ENCODE assay signal across 24 cellular contexts in genomic region chr16:2527784-2528100, GRCh38. TPM values are rescaled to one million over a fixed set of nuclear protein-coding genes. Genes with fewer than 3 reads are reported as not detected.
"Had no signal": no experiment of that assay in that cellular context is flagged by ENCODE, and none has a peak within 500 bp of the region (broad histone marks: within the 10 kb centered on the region; RNA-seq: fewer than 3 reads in every experiment).

No MANE protein-coding gene starts in this region.

- H3K9me3 ChIP-seq: Peyer's patch had no signal

- H3K9me3 Mint-ChIP-seq: activated T-cell treated with anti-CD3 and anti-CD28 coated beads, Interleukin-2, amount 50 U/mL, for 24 hours; brain; WTC11 had no signal

- H3K4me3 ChIP-seq: Peyer's patch had no signal

- H3K36me3 Mint-ChIP-seq: activated naive CD8-positive, alpha-beta T cell had no signal

- H3K27ac ChIP-seq: Peyer's patch had no signal

- H3K27me3 ChIP-seq: Peyer's patch had no signal

- H3K27me3 Mint-ChIP-seq: activated naive CD8-positive, alpha-beta T cell; activated T-cell treated with anti-CD3 and anti-CD28 coated beads, Interleukin-2, amount 50 U/mL, for 24 hours; T-helper 17 cell had no signal

- H3K4me3 Mint-ChIP-seq: activated CD8-positive, alpha-beta T cell treated with anti-CD3 and anti-CD28 coated beads, Interleukin-2, amount 10 ng/mL, durations not matched to agents 7 days and 5 days; activated naive CD8-positive, alpha-beta T cell; activated T-cell treated with anti-CD3 and anti-CD28 coated beads, Interleukin-2, amount 50 U/mL, for 24 hours; brain; WTC11 had no signal

- DNase-seq: activated CD4-positive, alpha-beta T cell treated with anti-CD3 and anti-CD28 coated beads for 48 hours; activated CD4-positive, alpha-beta T cell treated with anti-CD3 and anti-CD28 coated beads, Interleukin-2, amount 50 U/mL, for 4 hours; activated CD4-positive, CD25-positive, alpha-beta regulatory T cell treated with anti-CD3 and anti-CD28 coated beads, Interleukin-2, amount 50 U/mL, for 72 hours; activated CD8-positive, alpha-beta memory T cell treated with anti-CD3 and anti-CD28 coated beads, Interleukin-2, amount 50 U/mL, for 48 hours; activated CD8-positive, alpha-beta T cell treated with anti-CD3 and anti-CD28 coated beads, Interleukin-2, amount 10 ng/mL, durations not matched to agents 7 days and 5 days; activated effector memory CD4-positive, alpha-beta T cell treated with anti-CD3 and anti-CD28 coated beads, Interleukin-2, amount 50 U/mL, for 16 hours; activated naive CD4-positive, alpha-beta T cell treated with Interleukin-2 at 50 U/mL for 16 hours; activated T-cell treated with anti-CD3 and anti-CD28 coated beads, Interleukin-2, amount 50 U/mL, for 24 hours; amygdala; MM.1S; NCI-H1105; NCI-H1436; NCI-H1694 treated with DMSO at 0.1 percent for 48 hours; NCI-H2029 treated with DMSO at 0.1 percent for 48 hours; NCI-H510A treated with DMSO at 0.1 percent for 48 hours; NCI-H69; SIG-M5; T-helper 17 cell; T-helper 9 cell had no signal

- ATAC-seq: activated CD8-positive, alpha-beta T cell treated with anti-CD3 and anti-CD28 coated beads, Interleukin-2, amount 10 ng/mL, durations not matched to agents 7 days and 5 days; T-helper 17 cell; WTC11 had no signal

RNA-seq across cellular contexts. Expression of gene CEMP1, which starts 3.5 kb away (rescaled TPM):
- total RNA-seq: activated CD8-positive, alpha-beta T cell treated with anti-CD3 and anti-CD28 coated beads, Interleukin-2, amount 10 ng/mL, durations not matched to agents 7 days and 5 days; astrocyte had no signal
